In genomic region chr16:89815639-89816348, GRCh38 we compare ENCODE assay signal across 8 cellular contexts. TPM values are rescaled to one million over a fixed set of nuclear protein-coding genes. Genes with fewer than 3 reads are reported as not detected.
A peak's percentile ranks its signal among the peaks of the same experiment; 100 is the strongest.
DNase-seq lines count a peak whose midpoint lies in the region; ATAC-seq and TF ChIP-seq lines count a peak whose summit lies in the region.

No MANE protein-coding gene starts in this region.

- H3K36me3 ChIP-seq in iPS DF 6.9 (ENCODE audit: control insufficient read depth, insufficient read depth, low read length), result peaks cover 4% of the 10 kb centered on the region; the same call in 1 of the 2 replicates
- no peaks in the 10 kb centered on the region for H3K36me3 ChIP-seq in stomach

- no peak for TF ChIP-seq EP300 in stomach (IDR thresholded peaks at IDR 0.05)

- H3K4me1 ChIP-seq in iPS DF 6.9 (ENCODE audit: control insufficient read depth, insufficient read depth, low read length), result no peaks in the 10 kb centered on the region
- peaks cover 8 to 35% (median 31%) of the 10 kb centered on the region in 4 donors for H3K4me1 ChIP-seq in stomach

- POLR2A ChIA-PET in activated CD8-positive, alpha-beta T cell treated with anti-CD3 and anti-CD28 coated beads for 36 hours (lab: Charles Lee), result interaction anchor here (0.8 to 1.7 kb wide), 9 partner anchors 23 to 309 kb away, joined by 3 to 7 read pairs (median 3); partner anchors contain the start of gene TCF25
- POLR2A ChIA-PET in HEK293T (lab: Yijun Ruan, JAX), result interaction anchor here (1.0 to 1.4 kb wide), 5 partner anchors 12 to 58 kb away, joined by 3 to 7 read pairs (median 4); partner anchors contain the start of genes SPIRE2 and TCF25

- H3K9me3 ChIP-seq in iPS DF 6.9 (ENCODE audit: control insufficient read depth, insufficient read depth, low read length) (no peaks in the 10 kb centered on the region), stomach (no peaks in the 10 kb centered on the region)

- H3K4me3 Mint-ChIP-seq in activated CD8-positive, alpha-beta T cell treated with anti-CD3 and anti-CD28 coated beads for 36 hours, result peak overlapping the region; percentile 88

- no peaks in the 10 kb centered on the region for H3K9me3 Mint-ChIP-seq in activated CD8-positive, alpha-beta T cell treated with anti-CD3 and anti-CD28 coated beads for 36 hours

- H3K27me3 ChIP-seq in iPS DF 6.9 (ENCODE audit: control insufficient read depth, insufficient read depth, low read length) (no peaks in the 10 kb centered on the region), stomach (peaks cover 0 to 13% (median 0%) of the 10 kb centered on the region in 3 donors)

- TF ChIP-seq CTCF in activated CD8-positive, alpha-beta T cell treated with anti-CD3 and anti-CD28 coated beads for 36 hours (IDR thresholded peaks at IDR 0.05), result no peak
- no peak for TF ChIP-seq CTCF in stomach (IDR thresholded peaks at IDR 0.05)

- CTCF ChIA-PET in activated CD8-positive, alpha-beta T cell treated with anti-CD3 and anti-CD28 coated beads for 36 hours (lab: Charles Lee), result interaction anchor here (0.9 to 1.7 kb wide), 3 partner anchors 44 to 110 kb away, joined by 3 to 7 read pairs (median 4); no protein-coding TSS in a partner anchor
- CTCF ChIA-PET in HEK293T (lab: Yijun Ruan, JAX), result interaction anchor here (1.6 kb wide), 1 partner anchor 44 kb away, joined by 3 read pairs; no protein-coding TSS in a partner anchor

- H3K4me3 ChIP-seq in iPS DF 6.9 (ENCODE audit: low read length), result peak overlapping the region; percentile 60
- H3K4me3 ChIP-seq in stomach, result peak overlapping the region; percentile 54 to 82 (median 70)

- peak overlapping the region; percentile 61 for H3K27ac Mint-ChIP-seq in activated CD8-positive, alpha-beta T cell treated with anti-CD3 and anti-CD28 coated beads for 36 hours

- H3K27ac ChIP-seq in iPS DF 6.9 (ENCODE audit: low read length), result no peak overlapping the region
- peak overlapping the region in 2 of 5 donors; percentile 88 to 95 for H3K27ac ChIP-seq in stomach

- ATAC-seq in GM19395 (IDR thresholded peaks at IDR 0.05; ENCODE audit: unreplicated experiment) (peak; percentile 33), HG03520 (IDR thresholded peaks at IDR 0.05; ENCODE audit: unreplicated experiment) (peak; percentile 32)
- ATAC-seq in activated CD8-positive, alpha-beta T cell treated with anti-CD3 and anti-CD28 coated beads for 36 hours, result peak; percentile 29

- peak; percentile 47 for DNase-seq in COLO668 (lab: John Stamatoyannopoulos, UW; ENCODE audit: unreplicated experiment)
- DNase-seq in activated CD8-positive, alpha-beta T cell treated with anti-CD3 and anti-CD28 coated beads for 36 hours, result peak; percentile 28
- DNase-seq in iPS DF 6.9 (ENCODE audit: low read depth, low spot score), result no peak
- no peak for DNase-seq in stomach
- DNase-seq in D341Med (ENCODE audit: low spot score), result no peak
- DNase-seq in HEK293T (ENCODE audit: extremely low spot score), result no peak

- peaks cover 32% of the 10 kb centered on the region for H3K4me1 Mint-ChIP-seq in activated CD8-positive, alpha-beta T cell treated with anti-CD3 and anti-CD28 coated beads for 36 hours (ENCODE audit: low read depth)

- TF ChIP-seq POLR2A in stomach (IDR thresholded peaks at IDR 0.05), result no peak

- intact Hi-C loops in activated CD8-positive, alpha-beta T cell treated with anti-CD3 and anti-CD28 coated beads for 36 hours (cut with micrococcal nuclease), result loop anchor here (10.0 kb wide), 1 partner anchor 49 kb away; no protein-coding TSS in a partner anchor
- intact Hi-C loops in stomach (cut with DNase I; ENCODE audit: low total_unique reads), result loop anchor here (5.0 kb wide), 1 partner anchor 47 kb away; no protein-coding TSS in a partner anchor

- H3K27me3 Mint-ChIP-seq in activated CD8-positive, alpha-beta T cell treated with anti-CD3 and anti-CD28 coated beads for 36 hours, result no peaks in the 10 kb centered on the region

- peaks cover 20% of the 10 kb centered on the region for H3K36me3 Mint-ChIP-seq in activated CD8-positive, alpha-beta T cell treated with anti-CD3 and anti-CD28 coated beads for 36 hours (ENCODE audit: low read depth)

- no CpG with 5 or more reads among the region's 65 CpGs for WGBS in iPS DF 6.9 (ENCODE audit: insufficient coverage, insufficient read length)
- WGBS in stomach, 5 donors, result 3 to 5% (median 4%) methylated on average over 49 to 65 of the region's 65 CpGs

TF ChIP-seq in HEK293T, 16 proteins besides CTCF, POLR2A, EP300 and RAD21:
- TF ChIP-seq PKNOX1 (IDR thresholded peaks at IDR 0.05), result no peak
- no peak for TF ChIP-seq L3MBTL2 (conservative IDR thresholded peaks at IDR 0.05)
- no peak for TF ChIP-seq ZNF384 (IDR thresholded peaks at IDR 0.05)

RNA-seq across cellular contexts. Expression of gene FANCA, which starts 0.7 kb away (rescaled TPM):
- 100 to 1,000 TPM in 1 of 2 experiments, 10 to 100 TPM in 1; 95.5 to 100 TPM for total RNA-seq in activated CD8-positive, alpha-beta T cell treated with anti-CD3 and anti-CD28 coated beads for 36 hours
- total RNA-seq in stomach, result 100 to 1,000 TPM in 2 of 5 donors, 10 to 100 TPM in 3; 10.7 to 276 (median 29.3) TPM
- polyA plus RNA-seq in stomach, result 10 to 100 TPM in 1 of 3 donors, 1 to 10 TPM in 2; 3.8 to 10.4 (median 6.1) TPM

RNA-seq across cellular contexts. Expression of gene SPIRE2, which starts 12.5 kb away (rescaled TPM):
- total RNA-seq in activated CD8-positive, alpha-beta T cell treated with anti-CD3 and anti-CD28 coated beads for 36 hours, result under 1 TPM; 0.27 to 0.29 TPM
- 100 to 1,000 TPM in 1 of 5 donors, 10 to 100 TPM in 4; 17.3 to 230 (median 35.5) TPM for total RNA-seq in stomach
- 10 to 100 TPM in 1 of 3 donors, 1 to 10 TPM in 2; 3.9 to 26.0 (median 6.5) TPM for polyA plus RNA-seq in stomach

RNA-seq across cellular contexts. Expression of gene TCF25, which starts 57.6 kb away (rescaled TPM):
- total RNA-seq in activated CD8-positive, alpha-beta T cell treated with anti-CD3 and anti-CD28 coated beads for 36 hours, result 100 to 1,000 TPM; 138 to 149 TPM
- total RNA-seq in stomach, result 100 to 1,000 TPM; 132 to 748 (median 335) TPM
- 100 to 1,000 TPM; 124 to 276 (median 146) TPM for polyA plus RNA-seq in stomach

Comparison
In these comparisons a context has a peak if more than half of its experiments do, and no peak if none do; other contexts are left out.
1. DNase-seq: peak in COLO668 (single experiment) and activated CD8-positive, alpha-beta T cell treated with anti-CD3 and anti-CD28 coated beads for 36 hours (single experiment); none in iPS DF 6.9 (single experiment), stomach (single experiment), D341Med (single experiment) and HEK293T (single experiment).
2. RNA of gene SPIRE2, which starts 12.5 kb away (total RNA-seq): 17.3 to 230 TPM in stomach; 0.27 to 0.29 TPM in activated CD8-positive, alpha-beta T cell treated with anti-CD3 and anti-CD28 coated beads for 36 hours; every median in the first group is over 10 times any median in the second.
3. Peak in every context shown above with its lines, with median percentiles within 50 percentile points of each other: ATAC-seq.